ENCODE assay signal across 20 cellular contexts in genomic region chr6:144804246-144804790, GRCh38.
DNase-seq lines count a peak whose midpoint lies in the region; ATAC-seq, FAIRE-seq and TF ChIP-seq lines count a peak whose summit lies in the region.
"Had no signal": no experiment of that assay in that cellular context is flagged by ENCODE, and none has a peak within 500 bp of the region (broad histone marks: within the 10 kb centered on the region; RNA-seq: fewer than 3 reads in every experiment).

No MANE protein-coding gene starts in this region.

- H3K36me3 ChIP-seq in K562 (ENCODE audit: control insufficient read depth, insufficient read depth, low read length): no peaks in the 10 kb centered on the region
- H3K36me3 ChIP-seq in naive thymus-derived CD4-positive, alpha-beta T cell (ENCODE audit: control insufficient read depth in 2 of 3, insufficient read depth in 3 of 3, low read length in 3 of 3): peaks cover 0 to 20% (median 13%) of the 10 kb centered on the region in 3 experiments
- peaks cover 0 to 82% (median 14%) of the 10 kb centered on the region in 9 donors for H3K36me3 ChIP-seq in heart right ventricle
- H3K36me3 ChIP-seq: BE2C had no signal

- no peak overlapping the region for H3K4me2 ChIP-seq in K562 (ENCODE audit: insufficient read depth, low read length)

- H2AFZ ChIP-seq in K562 (ENCODE audit: low read depth, low read length): no peak overlapping the region

- no peak for TF ChIP-seq POLR2A in K562 (conservative IDR thresholded peaks at IDR 0.05)

- TF ChIP-seq EP300 in K562 (IDR thresholded peaks at IDR 0.05; ENCODE audit: low read length): no peak

- H3K9me3 ChIP-seq in K562 (replicated peaks; ENCODE audit: control insufficient read depth, insufficient read depth, low read depth, low read length) (no peaks in the 10 kb centered on the region), heart right ventricle (no peaks in the 10 kb centered on the region)
- no peaks in the 10 kb centered on the region for H3K9me3 ChIP-seq in naive thymus-derived CD4-positive, alpha-beta T cell (ENCODE audit: control insufficient read depth in 2 of 3, low read length in 3 of 3)
- H3K9me3 ChIP-seq: BE2C, SJSA1 had no signal

- peak; percentile 12 for DNase-seq in HT1080 (ENCODE audit: low read depth)
- peak; percentile 23 for DNase-seq in NCI-H146 treated with DMSO at 0.1 percent for 48 hours (lab: John Stamatoyannopoulos, UW; ENCODE audit: unreplicated experiment)
- DNase-seq in K562 (ENCODE audit: extremely low read depth in 1 of 4, low spot score in 3 of 4): no peak
- DNase-seq in naive thymus-derived CD4-positive, alpha-beta T cell: no peak
- DNase-seq in heart right ventricle: no peak
- no peak for DNase-seq in SHP77 (lab: John Stamatoyannopoulos, UW)
- no peak for DNase-seq in C1 segment of cervical spinal cord (lab: John Stamatoyannopoulos, UW)
- DNase-seq: BE2C; CD4-positive, CD25-positive, alpha-beta regulatory T cell; DMS79; H9; MV-4-11; NCI-H1105 treated with DMSO at 0.1 percent for 48 hours; NCI-H1694 treated with DMSO at 0.1 percent for 48 hours; NCI-H748 treated with DMSO at 0.1 percent for 48 hours; SW 1271 had no signal

- in situ Hi-C loops in K562 (cut with MboI): no loop called here

- ATAC-seq in K562 (no peak), heart right ventricle (no peak), GM18519 (IDR thresholded peaks at IDR 0.05; ENCODE audit: low FRiP score, unreplicated experiment) (no peak)
- peak; percentile 51 for ATAC-seq in naive thymus-derived CD4-positive, alpha-beta T cell

- peak overlapping the region in 2 of 9 donors; percentile 29 to 43 for H3K27ac Mint-ChIP-seq in naive thymus-derived CD4-positive, alpha-beta T cell

- no peak overlapping the region for H3K4me3 Mint-ChIP-seq in naive thymus-derived CD4-positive, alpha-beta T cell
- H3K4me3 Mint-ChIP-seq: CD4-positive, CD25-positive, alpha-beta regulatory T cell; H9 had no signal

- no peaks in the 10 kb centered on the region for H3K79me2 ChIP-seq in K562 (ENCODE audit: control insufficient read depth, insufficient read depth, low read length)

- CTCF ChIA-PET in K562 (lab: Yijun Ruan, JAX; ENCODE audit: low intra/inter-chr PET ratio): no interaction called here
- CTCF ChIA-PET in naive thymus-derived CD4-positive, alpha-beta T cell (lab: Charles Lee): no interaction called here

- peaks cover 16 to 59% (median 38%) of the 10 kb centered on the region in 5 donors for H3K36me3 Mint-ChIP-seq in naive thymus-derived CD4-positive, alpha-beta T cell

- TF ChIP-seq RAD21 in K562 (CRISPR knock-in tag; conservative IDR thresholded peaks at IDR 0.05 in 1 of 2, IDR thresholded peaks at IDR 0.05 in 1 of 2): no peak

- intact Hi-C loops in K562 (cut with micrococcal nuclease): no loop called here
- intact Hi-C loops in naive thymus-derived CD4-positive, alpha-beta T cell (cut with micrococcal nuclease): no loop called here
- intact Hi-C loops in heart right ventricle (cut with DNase I): no loop called here

- FAIRE-seq in K562 (lab: Jason Lieb, UNC): no peak
- FAIRE-seq: HTR-8/SVneo had no signal

- TF ChIP-seq CTCF in K562 (IDR thresholded peaks at IDR 0.05 in 2 of 3, conservative IDR thresholded peaks at IDR 0.05 in 1 of 3; ENCODE audit: insufficient read depth in 2 of 3, low read depth in 1 of 3, low read length in 3 of 3) (no peak), heart right ventricle (IDR thresholded peaks at IDR 0.05) (no peak)

- no peaks in the 10 kb centered on the region; a peak in 1 of 5 replicates for H3K4me1 ChIP-seq in K562 (replicated peaks in 1 of 2; ENCODE audit: control insufficient read depth in 2 of 2, insufficient read depth in 2 of 2, low read length in 2 of 2)
- no peaks in the 10 kb centered on the region for H3K4me1 ChIP-seq in naive thymus-derived CD4-positive, alpha-beta T cell (ENCODE audit: control insufficient read depth in 2 of 2, insufficient read depth in 2 of 2, low read length in 2 of 2)
- H3K4me1 ChIP-seq in heart right ventricle: peaks cover 0 to 5% (median 0%) of the 10 kb centered on the region in 9 donors
- H3K4me1 ChIP-seq: SJSA1 had no signal

- H3K27ac ChIP-seq in K562 (ENCODE audit: extremely low read depth, low read depth, low read length) (no peak overlapping the region), heart right ventricle (no peak overlapping the region)
- no peak overlapping the region for H3K27ac ChIP-seq in naive thymus-derived CD4-positive, alpha-beta T cell (ENCODE audit: low read depth, low read length)
- H3K27ac ChIP-seq: HL-60, SJSA1 had no signal

- H4K20me1 ChIP-seq in K562 (replicated peaks; ENCODE audit: control insufficient read depth, insufficient read depth, low read length): no peaks in the 10 kb centered on the region

- no TSS peak for BruUV-seq in K562 (replicated peaks; lab: Mats Ljungman, UMichigan)

- H3K9me1 ChIP-seq in K562 (ENCODE audit: control insufficient read depth, insufficient read depth, low read length): no peaks in the 10 kb centered on the region

- H3K27me3 Mint-ChIP-seq in naive thymus-derived CD4-positive, alpha-beta T cell: no peaks in the 10 kb centered on the region
- H3K27me3 Mint-ChIP-seq: CD4-positive, CD25-positive, alpha-beta regulatory T cell had no signal

- H3K4me3 ChIP-seq in K562: no peak overlapping the region
- H3K4me3 ChIP-seq in naive thymus-derived CD4-positive, alpha-beta T cell (ENCODE audit: low read length): no peak overlapping the region
- no peak overlapping the region for H3K4me3 ChIP-seq in heart right ventricle
- H3K4me3 ChIP-seq: SJSA1 had no signal

- peaks cover 0 to 4% (median 0%) of the 10 kb centered on the region in 7 donors for H3K4me1 Mint-ChIP-seq in naive thymus-derived CD4-positive, alpha-beta T cell

- POLR2A ChIA-PET in K562 (lab: Yijun Ruan, JAX): interaction anchor here (0.7 kb wide), 1 partner anchor 216 kb away, joined by 3 read pairs; no protein-coding TSS in a partner anchor
- POLR2A ChIA-PET in naive thymus-derived CD4-positive, alpha-beta T cell (lab: Charles Lee): no interaction called here

- no peak overlapping the region for H3K9ac ChIP-seq in K562 (ENCODE audit: insufficient read depth in 1 of 2, low read depth in 2 of 2, low read length in 2 of 2)

- peaks cover 0 to under 1% (median 0%) of the 10 kb centered on the region in 11 donors for H3K9me3 Mint-ChIP-seq in naive thymus-derived CD4-positive, alpha-beta T cell
- H3K9me3 Mint-ChIP-seq: CD4-positive, CD25-positive, alpha-beta regulatory T cell; H9 had no signal

- H3K27me3 ChIP-seq in K562 (ENCODE audit: control insufficient read depth in 2 of 2, insufficient read depth in 2 of 2, low read length in 2 of 2) (no peaks in the 10 kb centered on the region), heart right ventricle (no peaks in the 10 kb centered on the region)
- no peaks in the 10 kb centered on the region for H3K27me3 ChIP-seq in naive thymus-derived CD4-positive, alpha-beta T cell (ENCODE audit: control insufficient read depth in 2 of 2, insufficient read depth in 2 of 2, low read length in 2 of 2)
- H3K27me3 ChIP-seq: BE2C, SJSA1 had no signal

TF ChIP-seq in K562, 482 proteins besides CTCF, POLR2A, EP300 and RAD21:
- TF ChIP-seq ZBTB11 (CRISPR knock-in tag; IDR thresholded peaks at IDR 0.05) (no peak), SPI1 (IDR thresholded peaks at IDR 0.05; ENCODE audit: borderline replicate concordance, low read depth, low read length) (peak; percentile 62; the same call in 1 of the 2 replicates)

Comparison
In these comparisons a context has a peak if more than half of its experiments do, and no peak if none do; other contexts are left out.
1. DNase-seq: peak in HT1080 (single experiment) and NCI-H146 treated with DMSO at 0.1 percent for 48 hours (single experiment); none in K562 (0 of 4), naive thymus-derived CD4-positive, alpha-beta T cell (0 of 9), heart right ventricle (0 of 2), SHP77 (0 of 2) and C1 segment of cervical spinal cord (0 of 14).